Comparison of ENCODE assay signal across 13 cellular contexts in the genomic region with DNA sequence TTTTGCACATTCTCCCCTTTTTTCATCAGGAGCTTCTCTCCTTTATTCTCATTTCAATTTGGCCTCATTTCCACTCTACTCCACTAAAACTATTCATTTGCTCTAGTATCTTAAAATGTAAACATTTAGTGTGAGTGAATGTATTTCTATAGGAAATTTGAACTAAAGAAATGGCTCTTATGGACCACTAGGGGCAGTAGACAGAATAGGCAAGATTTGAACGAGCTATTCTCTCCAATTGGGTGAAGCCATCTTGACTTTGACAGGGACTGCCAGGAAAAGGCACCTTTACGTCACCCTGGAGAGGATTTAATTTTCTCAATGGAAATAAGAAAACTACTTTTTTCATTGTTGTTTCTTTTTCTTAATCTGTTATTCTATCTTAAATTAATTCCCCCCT.
DNase-seq lines count a peak whose midpoint lies in the region; ATAC-seq and TF ChIP-seq lines count a peak whose summit lies in the region.
"Had no signal": no experiment of that assay in that cellular context is flagged by ENCODE, and none has a peak within 500 bp of the region (broad histone marks: within the 10 kb centered on the region; RNA-seq: fewer than 3 reads in every experiment).

No MANE protein-coding gene starts in this region.

- TF ChIP-seq CTCF in WTC11 (IDR thresholded peaks at IDR 0.05) (no peak), osteoblast (IDR thresholded peaks at IDR 0.05; ENCODE audit: extremely low read depth, low read depth, low read length) (peak; percentile 13), psoas muscle (IDR thresholded peaks at IDR 0.05) (no peak), RWPE1 (conservative IDR thresholded peaks at IDR 0.05; ENCODE audit: low read depth) (no peak; the same call in 1 of the 2 replicates)

- H3K27ac Mint-ChIP-seq in WTC11, result no peak overlapping the region
- H3K27ac Mint-ChIP-seq: brain; T-helper 1 cell treated with Interleukin-12 subunit alpha and Interleukin-12 subunit beta and Interleukin-4 antibody, amounts not matched to agents 30 μg/mL and 1 μg/mL, for 36 hours had no signal

- H3K79me2 ChIP-seq in osteoblast (ENCODE audit: insufficient read depth, low read length), result no peaks in the 10 kb centered on the region

- CTCF ChIA-PET in WTC11 (lab: Charles Lee), result interaction anchor here (0.5 to 1.5 kb wide), 4 partner anchors 26 to 240 kb away, joined by 3 to 7 read pairs (median 4); no protein-coding TSS in a partner anchor
- CTCF ChIA-PET in RWPE1 (lab: Yijun Ruan, JAX), result interaction anchor here (0.6 kb wide), 1 partner anchor 49 kb away, joined by 3 read pairs; no protein-coding TSS in a partner anchor

- H3K4me3 Mint-ChIP-seq in WTC11, result no peak overlapping the region
- H3K4me3 Mint-ChIP-seq: brain; T-helper 1 cell treated with Interleukin-12 subunit alpha and Interleukin-12 subunit beta and Interleukin-4 antibody, amounts not matched to agents 30 μg/mL and 1 μg/mL, for 36 hours had no signal

- H3K9me3 ChIP-seq in osteoblast (ENCODE audit: low read depth, low read length), result peaks cover 3% of the 10 kb centered on the region
- H3K9me3 ChIP-seq in psoas muscle, result no peaks in the 10 kb centered on the region
- H3K9me3 ChIP-seq: lower lobe of right lung had no signal

- H3K4me3 ChIP-seq in osteoblast (ENCODE audit: insufficient read depth, low read length) (no peak overlapping the region), psoas muscle (no peak overlapping the region)
- H3K4me3 ChIP-seq: lower lobe of right lung had no signal

- peak; percentile 48; the same call in 1 of the 2 replicates for ATAC-seq in WTC11
- no peak for ATAC-seq in HG02759 (IDR thresholded peaks at IDR 0.05; ENCODE audit: unreplicated experiment)
- ATAC-seq in psoas muscle, result no peak
- ATAC-seq: lower lobe of right lung had no signal

- H4K20me1 ChIP-seq in osteoblast (ENCODE audit: insufficient read depth, low read length), result no peaks in the 10 kb centered on the region

- H3K27ac ChIP-seq in osteoblast (ENCODE audit: low read depth, low read length), result no peak overlapping the region
- H3K27ac ChIP-seq in psoas muscle, result no peak overlapping the region
- no peak overlapping the region for H3K27ac ChIP-seq in RWPE1
- H3K27ac ChIP-seq: lower lobe of right lung had no signal

- no peaks in the 10 kb centered on the region for H3K36me3 ChIP-seq in osteoblast (ENCODE audit: insufficient read depth, low read length)
- H3K36me3 ChIP-seq in psoas muscle (ENCODE audit: insufficient read depth in 1 of 2, low read depth in 1 of 2), result no peaks in the 10 kb centered on the region
- H3K36me3 ChIP-seq: lower lobe of right lung had no signal

- H3K36me3 Mint-ChIP-seq in WTC11, result no peaks in the 10 kb centered on the region
- H3K36me3 Mint-ChIP-seq: brain had no signal

- WGBS in psoas muscle, 3 donors, result 63 to 75% (median 70%) methylated on average over 2 of the region's 2 CpGs

- peaks cover 10% of the 10 kb centered on the region for H3K9me3 Mint-ChIP-seq in WTC11
- H3K9me3 Mint-ChIP-seq: brain had no signal

- H2AFZ ChIP-seq in osteoblast (ENCODE audit: low read length), result no peak overlapping the region

- POLR2A ChIA-PET in WTC11 (lab: Charles Lee) (no interaction called here), RWPE1 (lab: Yijun Ruan, JAX; ENCODE audit: low non-redundant PET) (no interaction called here)

- H3K27me3 ChIP-seq in osteoblast (ENCODE audit: insufficient read depth, low read length) (no peaks in the 10 kb centered on the region), psoas muscle (ENCODE audit: insufficient read depth in 3 of 3, low read length in 2 of 3) (no peaks in the 10 kb centered on the region)

- H3K27me3 Mint-ChIP-seq in WTC11 (ENCODE audit: low read depth), result no peaks in the 10 kb centered on the region
- H3K27me3 Mint-ChIP-seq: brain had no signal

- H3K4me1 Mint-ChIP-seq in WTC11, result no peaks in the 10 kb centered on the region

- DNase-seq in NCI-H2081 (lab: John Stamatoyannopoulos, UW), result peak; percentile 12 to 20
- no peak for DNase-seq in NCI-H2081 treated with DMSO at 0.1 percent for 48 hours (lab: John Stamatoyannopoulos, UW)
- peak; percentile 6 to 10 for DNase-seq in Kasumi-1 (lab: John Stamatoyannopoulos, UW)
- no peak for DNase-seq in WTC11 (ENCODE audit: low spot score)
- DNase-seq in osteoblast (ENCODE audit: insufficient read length, low spot score, missing footprints), result no peak
- DNase-seq in psoas muscle, result no peak
- no peak for DNase-seq in RWPE1 (ENCODE audit: low spot score)
- DNase-seq: activated CD8-positive, alpha-beta memory T cell treated with anti-CD3 and anti-CD28 coated beads, Interleukin-2, amount 50 U/mL, for 48 hours; lower lobe of right lung; NCI-H2029 treated with DMSO at 0.1 percent for 48 hours had no signal

- H3K4me2 ChIP-seq in osteoblast (ENCODE audit: insufficient read depth, low read length), result no peak overlapping the region

- no peaks in the 10 kb centered on the region for H3K4me1 ChIP-seq in osteoblast (ENCODE audit: insufficient read depth, low read length)
- no peaks in the 10 kb centered on the region for H3K4me1 ChIP-seq in psoas muscle
- H3K4me1 ChIP-seq: lower lobe of right lung had no signal

- intact Hi-C loops in psoas muscle (cut with DNase I), result no loop called here

TF ChIP-seq in WTC11, 78 proteins besides CTCF, POLR2A, EP300 and RAD21:
- TF ChIP-seq USF2 (CRISPR knock-in tag; IDR thresholded peaks at IDR 0.05), result no peak
- TF ChIP-seq HMGA2 (CRISPR knock-in tag; IDR thresholded peaks at IDR 0.05), result no peak
- TF ChIP-seq MAX (CRISPR knock-in tag; IDR thresholded peaks at IDR 0.05), result no peak
- TF ChIP-seq, protein P1, sequence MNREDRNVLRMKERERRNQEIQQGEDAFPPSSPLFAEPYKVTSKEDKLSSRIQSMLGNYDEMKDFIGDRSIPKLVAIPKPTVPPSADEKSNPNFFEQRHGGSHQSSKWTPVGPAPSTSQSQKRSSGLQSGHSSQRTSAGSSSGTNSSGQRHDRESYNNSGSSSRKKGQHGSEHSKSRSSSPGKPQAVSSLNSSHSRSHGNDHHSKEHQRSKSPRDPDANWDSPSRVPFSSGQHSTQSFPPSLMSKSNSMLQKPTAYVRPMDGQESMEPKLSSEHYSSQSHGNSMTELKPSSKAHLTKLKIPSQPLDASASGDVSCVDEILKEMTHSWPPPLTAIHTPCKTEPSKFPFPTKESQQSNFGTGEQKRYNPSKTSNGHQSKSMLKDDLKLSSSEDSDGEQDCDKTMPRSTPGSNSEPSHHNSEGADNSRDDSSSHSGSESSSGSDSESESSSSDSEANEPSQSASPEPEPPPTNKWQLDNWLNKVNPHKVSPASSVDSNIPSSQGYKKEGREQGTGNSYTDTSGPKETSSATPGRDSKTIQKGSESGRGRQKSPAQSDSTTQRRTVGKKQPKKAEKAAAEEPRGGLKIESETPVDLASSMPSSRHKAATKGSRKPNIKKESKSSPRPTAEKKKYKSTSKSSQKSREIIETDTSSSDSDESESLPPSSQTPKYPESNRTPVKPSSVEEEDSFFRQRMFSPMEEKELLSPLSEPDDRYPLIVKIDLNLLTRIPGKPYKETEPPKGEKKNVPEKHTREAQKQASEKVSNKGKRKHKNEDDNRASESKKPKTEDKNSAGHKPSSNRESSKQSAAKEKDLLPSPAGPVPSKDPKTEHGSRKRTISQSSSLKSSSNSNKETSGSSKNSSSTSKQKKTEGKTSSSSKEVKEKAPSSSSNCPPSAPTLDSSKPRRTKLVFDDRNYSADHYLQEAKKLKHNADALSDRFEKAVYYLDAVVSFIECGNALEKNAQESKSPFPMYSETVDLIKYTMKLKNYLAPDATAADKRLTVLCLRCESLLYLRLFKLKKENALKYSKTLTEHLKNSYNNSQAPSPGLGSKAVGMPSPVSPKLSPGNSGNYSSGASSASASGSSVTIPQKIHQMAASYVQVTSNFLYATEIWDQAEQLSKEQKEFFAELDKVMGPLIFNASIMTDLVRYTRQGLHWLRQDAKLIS (CRISPR knock-in tag; IDR thresholded peaks at IDR 0.05; ENCODE audit: borderline replicate concordance), result no peak
- no peak for TF ChIP-seq CBFB (CRISPR knock-in tag; IDR thresholded peaks at IDR 0.05; ENCODE audit: low read depth)
- TF ChIP-seq TCF7 (CRISPR knock-in tag; IDR thresholded peaks at IDR 0.05; ENCODE audit: low read depth), result no peak
- no peak for TF ChIP-seq TEAD4 (CRISPR knock-in tag; IDR thresholded peaks at IDR 0.05)
- no peak for TF ChIP-seq CREM (CRISPR knock-in tag; IDR thresholded peaks at IDR 0.05)
- TF ChIP-seq ZNF121 (CRISPR knock-in tag; IDR thresholded peaks at IDR 0.05), result no peak
- no peak for TF ChIP-seq ZNF232 (CRISPR knock-in tag; IDR thresholded peaks at IDR 0.05)

Comparison
In these comparisons a context has a peak if more than half of its experiments do, and no peak if none do; other contexts are left out.
1. DNase-seq: peak in NCI-H2081 (2 of 2) and Kasumi-1 (2 of 2); none in NCI-H2081 treated with DMSO at 0.1 percent for 48 hours (single experiment), WTC11 (single experiment), osteoblast (single experiment), psoas muscle (0 of 2) and RWPE1 (single experiment).